In genomic region chr10:70441161-70441876, GRCh38 we compare ENCODE assay signal across 9 cellular contexts. TPM values are rescaled to one million over a fixed set of nuclear protein-coding genes. Genes with fewer than 3 reads are reported as not detected.
DNase-seq lines count a peak whose midpoint lies in the region; ATAC-seq and TF ChIP-seq lines count a peak whose summit lies in the region.
"Had no signal": no experiment of that assay in that cellular context is flagged by ENCODE, and none has a peak within 500 bp of the region (broad histone marks: within the 10 kb centered on the region; RNA-seq: fewer than 3 reads in every experiment).

NODAL (minus strand) TSS chr10:70441681; CDS start chr10:70441667, 14 bp downstream.

- H3K36me3 ChIP-seq in heart left ventricle (no peaks in the 10 kb centered on the region), muscle layer of colon (ENCODE audit: insufficient read depth, low read length) (no peaks in the 10 kb centered on the region), vagina (no peaks in the 10 kb centered on the region)
- H3K36me3 ChIP-seq: right lobe of liver had no signal

- no peak within 1 kb of the TSS for H3K27ac ChIP-seq in heart left ventricle
- H3K27ac ChIP-seq in coronary artery: no peak within 1 kb of the TSS
- H3K27ac ChIP-seq in muscle layer of colon (ENCODE audit: low read depth, low read length): no peak within 1 kb of the TSS
- no peak within 1 kb of the TSS for H3K27ac ChIP-seq in vagina
- H3K27ac ChIP-seq: right lobe of liver had no signal

- no peak within 1 kb of the TSS for H3K9ac ChIP-seq in muscle layer of colon (ENCODE audit: low read length)

- DNase-seq in heart left ventricle (no peak), Right ventricle myocardium inferior (ENCODE audit: missing footprints) (no peak), coronary artery (ENCODE audit: low spot score) (no peak), vagina (ENCODE audit: extremely low spot score in 2 of 2) (no peak), hypothalamus (lab: John Stamatoyannopoulos, UW) (no peak), COLO829 (ENCODE audit: low spot score) (no peak), DMS79 treated with DMSO at 0.1 percent for 48 hours (lab: John Stamatoyannopoulos, UW) (no peak)
- DNase-seq: right lobe of liver had no signal

- H3K27me3 ChIP-seq in heart left ventricle: peaks cover 0 to 42% (median 27%) of the 10 kb centered on the region in 9 donors
- peaks cover 16 to 29% of the 10 kb centered on the region in 2 donors for H3K27me3 ChIP-seq in muscle layer of colon (ENCODE audit: control insufficient read depth in 1 of 2, insufficient read depth in 2 of 2, low read length in 2 of 2)
- no peaks in the 10 kb centered on the region for H3K27me3 ChIP-seq in vagina

- 10 to 21% (median 15%) methylated on average over 44 to 59 of the region's 59 CpGs for WGBS in heart left ventricle, 4 donors

- intact Hi-C loops in heart left ventricle (cut with DNase I) (loop anchor here in 1 of 10 donors (10.0 kb wide), 1 partner anchor 233 kb away; the partner anchor contains the start of gene ADAMTS14), Right ventricle myocardium inferior (cut with DNase I) (no loop called here), vagina (cut with DNase I) (no loop called here)

- peak within 1 kb of the TSS; percentile 3 to 49 (median 38) for H3K4me3 ChIP-seq in heart left ventricle
- peak within 1 kb of the TSS; percentile 65 for H3K4me3 ChIP-seq in coronary artery
- peak within 1 kb of the TSS; percentile 39 to 46 for H3K4me3 ChIP-seq in muscle layer of colon (ENCODE audit: low read depth in 1 of 2, low read length in 2 of 2)
- peak within 1 kb of the TSS; percentile 27 to 46 for H3K4me3 ChIP-seq in vagina
- H3K4me3 ChIP-seq: right lobe of liver had no signal

- H3K4me1 ChIP-seq in heart left ventricle (peaks cover 0 to 31% (median 15%) of the 10 kb centered on the region in 12 donors), muscle layer of colon (ENCODE audit: insufficient read depth, low read length) (peaks cover 21% of the 10 kb centered on the region), vagina (peaks cover 23% of the 10 kb centered on the region)
- H3K4me1 ChIP-seq: right lobe of liver had no signal

- TF ChIP-seq POLR2A in heart left ventricle (IDR thresholded peaks at IDR 0.05) (no peak), vagina (IDR thresholded peaks at IDR 0.05) (no peak)

- ATAC-seq in heart left ventricle (peak in 3 of 4 donors; percentile 21 to 47 (median 28)), Right ventricle myocardium inferior (no peak)

- H3K9me3 ChIP-seq in heart left ventricle: no peaks in the 10 kb centered on the region
- H3K9me3 ChIP-seq in muscle layer of colon (ENCODE audit: low read length): no peaks in the 10 kb centered on the region
- no peaks in the 10 kb centered on the region for H3K9me3 ChIP-seq in vagina
- H3K9me3 ChIP-seq: right lobe of liver had no signal

- TF ChIP-seq CTCF in heart left ventricle (IDR thresholded peaks at IDR 0.05) (no peak), coronary artery (IDR thresholded peaks at IDR 0.05) (no peak), vagina (IDR thresholded peaks at IDR 0.05) (no peak)

RNA-seq across cellular contexts. Expression of gene NODAL, which starts in this region (rescaled TPM):
- under 1 TPM in 2 of 9 donors, not detected in 7; 0.22 to 0.37 TPM for total RNA-seq in heart left ventricle
- polyA plus RNA-seq in heart left ventricle: not detected
- not detected for total RNA-seq in Right ventricle myocardium inferior
- not detected for total RNA-seq in vagina
- total RNA-seq: right lobe of liver had no signal

Comparison
In these comparisons a context has a peak if more than half of its experiments do, and no peak if none do; other contexts are left out.
1. Peak in ATAC-seq and H3K4me3 ChIP-seq in heart left ventricle; RNA of the gene not detected or under 1 TPM.